Comparison of ENCODE assay signal across 10 cellular contexts in genomic region chr14:97215263-97215969, GRCh38.
"Had no signal": no experiment of that assay in that cellular context is flagged by ENCODE, and none has a peak within 500 bp of the region (broad histone marks: within the 10 kb centered on the region; RNA-seq: fewer than 3 reads in every experiment).

No MANE protein-coding gene starts in this region.

- FAIRE-seq: H1, H54, K562 had no signal

- DNase-seq: H9, HCEC 1CT, HFFc6, IMR-90, KG1 had no signal

- H2AFZ ChIP-seq: GM23338 had no signal

- H3K4me3 Mint-ChIP-seq: GM23338, H9, HFFc6 had no signal

- H3K4me3 ChIP-seq: GM23338, K562 had no signal

- H3K27ac ChIP-seq: HL-60 had no signal

- H3K27ac Mint-ChIP-seq: GM23338, H9, HFFc6 had no signal

- ATAC-seq: GM23338, K562 had no signal

- H3K9me3 Mint-ChIP-seq: GM23338, H9 had no signal

- H3K4me2 ChIP-seq: GM23338 had no signal
